29 cellular contexts compared by ENCODE assay signal in genomic region chr16:17983114-17983513, GRCh38.
"Had no signal": no experiment of that assay in that cellular context is flagged by ENCODE, and none has a peak within 500 bp of the region (broad histone marks: within the 10 kb centered on the region; RNA-seq: fewer than 3 reads in every experiment).

No MANE protein-coding gene starts in this region.

- H3K36me3 Mint-ChIP-seq: immature natural killer cell; mesothelial cell of epicardium; naive B cell; natural killer cell; stimulated activated effector memory CD8-positive, alpha-beta T cell treated with anti-CD3 and anti-CD28 coated beads, Interleukin-12 subunit alpha, Interleukin-12 subunit beta, amount 100 ng/mL, for 72 hours had no signal

- FAIRE-seq: islet of Langerhans, kidney, urothelium cell line had no signal

- H3K27me3 ChIP-seq: ovary, right atrium auricular region, suprapubic skin, tibial artery, upper lobe of right lung had no signal

- H3K4me3 Mint-ChIP-seq: immature natural killer cell; mesothelial cell of epicardium; natural killer cell; nephron progenitor cell; stimulated activated effector memory CD8-positive, alpha-beta T cell treated with anti-CD3 and anti-CD28 coated beads, Interleukin-12 subunit alpha, Interleukin-12 subunit beta, amount 100 ng/mL, for 72 hours; stimulated activated naive CD8-positive, alpha-beta T cell treated with anti-CD3 and anti-CD28 coated beads, Interleukin-15, Interleukin-2, amounts not matched to agents 100 ng/mL and 50 ng/mL, for 24 hours had no signal

- H3K9me3 ChIP-seq: left lung, lower lobe of right lung, ovary, right atrium auricular region, suprapubic skin, thoracic aorta, tibial artery, upper lobe of right lung had no signal

- ATAC-seq: left colon; left lung; lower lobe of right lung; natural killer cell; sciatic nerve; stimulated activated effector memory CD8-positive, alpha-beta T cell treated with anti-CD3 and anti-CD28 coated beads, Interleukin-12 subunit alpha, Interleukin-12 subunit beta, amount 100 ng/mL, for 72 hours; upper lobe of right lung had no signal

- H3K4me3 ChIP-seq: left lung, lower lobe of right lung, ovary, right atrium auricular region, skin epidermis, spleen, suprapubic skin, thoracic aorta, tibial artery, upper lobe of right lung had no signal

- H3K27me3 Mint-ChIP-seq: progenitor cell of endocrine pancreas; stimulated activated naive CD8-positive, alpha-beta T cell treated with anti-CD3 and anti-CD28 coated beads, Interleukin-15, Interleukin-2, amounts not matched to agents 100 ng/mL and 50 ng/mL, for 24 hours had no signal

- H3K36me3 ChIP-seq: left lung, lower lobe of right lung, ovary, right atrium auricular region, spleen, suprapubic skin, thoracic aorta, tibial artery, upper lobe of right lung had no signal

- H3K4me1 ChIP-seq: left lung, lower lobe of right lung, right atrium auricular region, spleen, suprapubic skin, tibial artery, upper lobe of right lung had no signal

- DNase-seq: hypothalamus; immature natural killer cell; kidney; left colon; left lung; lower lobe of right lung; mammary epithelial cell; mesendoderm; naive B cell; natural killer cell; nephron progenitor cell; spleen; stimulated activated CD4-positive, alpha-beta T cell treated with anti-CD3 and anti-CD28 coated beads, Interleukin-4, amount 100 ng/mL, for 24 hours; stimulated activated naive CD4-positive, alpha-beta T cell; tibial artery; trophoblast cell; upper lobe of right lung had no signal

- H3K27ac Mint-ChIP-seq: immature natural killer cell; mesothelial cell of epicardium; naive B cell; natural killer cell; nephron progenitor cell; progenitor cell of endocrine pancreas; stimulated activated effector memory CD8-positive, alpha-beta T cell treated with anti-CD3 and anti-CD28 coated beads, Interleukin-12 subunit alpha, Interleukin-12 subunit beta, amount 100 ng/mL, for 72 hours; stimulated activated naive CD8-positive, alpha-beta T cell treated with anti-CD3 and anti-CD28 coated beads, Interleukin-15, Interleukin-2, amounts not matched to agents 100 ng/mL and 50 ng/mL, for 24 hours had no signal

- H3K4me1 Mint-ChIP-seq: immature natural killer cell; mesothelial cell of epicardium; naive B cell; natural killer cell; stimulated activated effector memory CD8-positive, alpha-beta T cell treated with anti-CD3 and anti-CD28 coated beads, Interleukin-12 subunit alpha, Interleukin-12 subunit beta, amount 100 ng/mL, for 72 hours had no signal

- H3K27ac ChIP-seq: left lung, lower lobe of right lung, ovary, right atrium auricular region, skin epidermis, spleen, suprapubic skin, thoracic aorta, tibial artery, upper lobe of right lung had no signal

- H3K9me3 Mint-ChIP-seq: immature natural killer cell; natural killer cell; stimulated activated effector memory CD8-positive, alpha-beta T cell treated with anti-CD3 and anti-CD28 coated beads, Interleukin-12 subunit alpha, Interleukin-12 subunit beta, amount 100 ng/mL, for 72 hours; stimulated activated naive CD8-positive, alpha-beta T cell treated with anti-CD3 and anti-CD28 coated beads, Interleukin-15, Interleukin-2, amounts not matched to agents 100 ng/mL and 50 ng/mL, for 24 hours had no signal
